In the genomic region with DNA sequence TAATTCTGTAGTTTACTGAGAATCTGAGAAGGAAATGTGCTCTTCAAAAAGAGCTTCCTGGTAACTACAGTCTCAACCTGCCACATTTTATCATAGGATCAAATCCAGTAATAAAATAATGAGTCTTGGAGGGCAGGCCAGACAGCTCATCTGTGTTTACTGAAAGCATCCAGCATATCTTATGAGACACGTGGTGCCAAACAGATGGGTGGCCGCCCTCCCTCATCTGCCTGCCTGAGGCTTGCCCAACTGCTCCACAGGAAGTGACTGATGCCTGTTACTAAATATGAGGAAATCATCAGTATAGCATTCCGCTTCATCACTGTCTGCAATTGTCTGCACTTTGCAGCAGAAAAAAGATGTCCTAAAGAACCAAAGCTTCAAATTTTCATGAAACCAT, we compare ENCODE assay signal across 8 cellular contexts. TPM values are rescaled to one million over a fixed set of nuclear protein-coding genes. Genes with fewer than 3 reads are reported as not detected.
A peak's percentile ranks its signal among the peaks of the same experiment; 100 is the strongest.
DNase-seq lines count a peak whose midpoint lies in the region; ATAC-seq, FAIRE-seq and TF ChIP-seq lines count a peak whose summit lies in the region.

No MANE protein-coding gene starts in this region.

- TF ChIP-seq POLR2A in A549 (IDR thresholded peaks at IDR 0.05; ENCODE audit: low read length): no peak

- no peaks in the 10 kb centered on the region for H3K27me3 ChIP-seq in smooth muscle cell (ENCODE audit: low read depth)

- 8% methylated on average over 3 of the region's 3 CpGs for WGBS in A549 (ENCODE audit: missing lambda C conversion rate)
- WGBS in smooth muscle cell (ENCODE audit: low lambda C conversion rate): 21% methylated on average over 3 of the region's 3 CpGs

- peak overlapping the region; percentile 43 to 68; a peak in 5 of 6 replicates for H3K27ac ChIP-seq in A549
- peak overlapping the region; percentile 90 for H3K27ac ChIP-seq in smooth muscle cell (ENCODE audit: low read depth)

- peak in 1 of 2 experiments; percentile 22; a peak in 1 of 5 replicates for TF ChIP-seq EP300 in A549 (IDR thresholded peaks at IDR 0.05)

- H3K36me3 Mint-ChIP-seq in activated naive CD4-positive, alpha-beta T cell treated with anti-CD3 and anti-CD28 coated beads, Interleukin-2, amount 10 ng/mL, durations not matched to agents 7 days and 5 days: peaks cover 58% of the 10 kb centered on the region

- POLR2A ChIA-PET in A549 (lab: Yijun Ruan, JAX): interaction anchor here (1.2 to 1.4 kb wide), 4 partner anchors 14 to 97 kb away, joined by 9 to 20 read pairs (median 14); partner anchors contain the start of genes DHRS7, PCNX4 and PPM1A

- no peaks in the 10 kb centered on the region for H3K9me3 Mint-ChIP-seq in activated naive CD4-positive, alpha-beta T cell treated with anti-CD3 and anti-CD28 coated beads, Interleukin-2, amount 10 ng/mL, durations not matched to agents 7 days and 5 days

- H3K36me3 ChIP-seq in smooth muscle cell (ENCODE audit: low read depth): no peaks in the 10 kb centered on the region

- H4K20me1 ChIP-seq in smooth muscle cell (ENCODE audit: low read depth): peaks cover 1% of the 10 kb centered on the region

- peaks cover 36% of the 10 kb centered on the region for H3K4me1 Mint-ChIP-seq in activated naive CD4-positive, alpha-beta T cell treated with anti-CD3 and anti-CD28 coated beads, Interleukin-2, amount 10 ng/mL, durations not matched to agents 7 days and 5 days

- ATAC-seq in A549: peak; percentile 97 to 100
- peak; percentile 84 for ATAC-seq in GM19043 (IDR thresholded peaks at IDR 0.05; ENCODE audit: low read depth, unreplicated experiment)
- ATAC-seq in HG03565 (IDR thresholded peaks at IDR 0.05; ENCODE audit: unreplicated experiment): peak; percentile 75
- ATAC-seq in SK-N-SH treated with all-trans-retinoic acid at 6 μM for 48 hours: peak; percentile 100
- peak; percentile 83 for ATAC-seq in Right ventricle myocardium superior (ENCODE audit: poor library complexity)

- H3F3A ChIP-seq in smooth muscle cell (ENCODE audit: low read depth): peaks cover 6% of the 10 kb centered on the region

- H3K9ac ChIP-seq in smooth muscle cell (ENCODE audit: low read depth): peak overlapping the region; percentile 63

- peak overlapping the region; percentile 41 for H3K4me2 ChIP-seq in A549
- peak overlapping the region; percentile 48 for H3K4me2 ChIP-seq in smooth muscle cell

- H3K27ac Mint-ChIP-seq in activated naive CD4-positive, alpha-beta T cell treated with anti-CD3 and anti-CD28 coated beads, Interleukin-2, amount 10 ng/mL, durations not matched to agents 7 days and 5 days: peak overlapping the region; percentile 85

- no peak for TF ChIP-seq RAD21 in A549 (conservative IDR thresholded peaks at IDR 0.05 in 1 of 2, IDR thresholded peaks at IDR 0.05 in 1 of 2)

- no peak overlapping the region for H2AFZ ChIP-seq in smooth muscle cell (ENCODE audit: low read depth)

- H3K9me3 ChIP-seq in A549 (no peaks in the 10 kb centered on the region), smooth muscle cell (replicated peaks; ENCODE audit: low read depth) (no peaks in the 10 kb centered on the region)

- peak; percentile 51 to 85 for DNase-seq in A549 (ENCODE audit: low read depth in 1 of 2, low spot score in 1 of 2)
- DNase-seq in activated naive CD4-positive, alpha-beta T cell treated with anti-CD3 and anti-CD28 coated beads, Interleukin-2, amount 10 ng/mL, durations not matched to agents 7 days and 5 days: peak; percentile 72
- DNase-seq in Right ventricle myocardium superior: peak; percentile 87
- DNase-seq in smooth muscle cell (lab: John Stamatoyannopoulos, UW; ENCODE audit: unreplicated experiment): peak; percentile 10
- no peak for DNase-seq in RPMI8226

- no peak overlapping the region for H3K4me3 ChIP-seq in A549
- no peak overlapping the region for H3K4me3 ChIP-seq in smooth muscle cell

- intact Hi-C loops in Right ventricle myocardium superior (cut with DNase I): no loop called here

- H3K27me3 Mint-ChIP-seq in activated naive CD4-positive, alpha-beta T cell treated with anti-CD3 and anti-CD28 coated beads, Interleukin-2, amount 10 ng/mL, durations not matched to agents 7 days and 5 days: no peaks in the 10 kb centered on the region

- H3K4me3 Mint-ChIP-seq in activated naive CD4-positive, alpha-beta T cell treated with anti-CD3 and anti-CD28 coated beads, Interleukin-2, amount 10 ng/mL, durations not matched to agents 7 days and 5 days: no peak overlapping the region

- H3K4me1 ChIP-seq in A549 (peaks cover 17% of the 10 kb centered on the region), smooth muscle cell (ENCODE audit: low read depth) (peaks cover 12% of the 10 kb centered on the region)

- TF ChIP-seq CTCF in A549 (IDR thresholded peaks at IDR 0.05) (no peak), smooth muscle cell (IDR thresholded peaks at IDR 0.05; ENCODE audit: borderline replicate concordance, insufficient read depth, poor library complexity, severe bottlenecking) (no peak)

- FAIRE-seq in A549 (lab: Jason Lieb, UNC): no peak

- CTCF ChIA-PET in A549 (lab: Yijun Ruan, JAX): interaction anchor here (0.9 to 2.9 kb wide), 7 partner anchors 12 to 87 kb away, joined by 3 to 12 read pairs (median 4); partner anchors contain the start of gene DHRS7
- CTCF ChIA-PET in activated naive CD4-positive, alpha-beta T cell treated with anti-CD3 and anti-CD28 coated beads, Interleukin-2, amount 10 ng/mL, durations not matched to agents 7 days and 5 days (lab: Charles Lee): interaction anchor here (0.9 to 1.1 kb wide), 2 partner anchors 13 to 88 kb away, joined by 3 to 4 read pairs; partner anchors contain the start of gene DHRS7

- peaks cover 4% of the 10 kb centered on the region for H3K79me2 ChIP-seq in smooth muscle cell (ENCODE audit: low read depth)

TF ChIP-seq in A549, 52 proteins besides CTCF, POLR2A, EP300 and RAD21 (continues in another document):
- TF ChIP-seq FOSL2 (IDR thresholded peaks at IDR 0.05) (no peak), FOSL2 (CRISPR knock-in tag; IDR thresholded peaks at IDR 0.05) (peak; percentile 75), JUN (IDR thresholded peaks at IDR 0.05) (0 out of 5 replicates have a peak, but pooled peaks of 1 of the 2 experiments have one; percentile 18), SMC3 (IDR thresholded peaks at IDR 0.05) (no peak), ELK1 (IDR thresholded peaks at IDR 0.05; ENCODE audit: low read depth, low read length) (no peak), TP53 (CRISPR knock-in tag; IDR thresholded peaks at IDR 0.05) (no peak), MAFK (IDR thresholded peaks at IDR 0.05; ENCODE audit: partially characterized antibody) (peak; percentile 26), CEBPB (IDR thresholded peaks at IDR 0.05) (peak; percentile 78 to 87)
- TF ChIP-seq, protein P1, sequence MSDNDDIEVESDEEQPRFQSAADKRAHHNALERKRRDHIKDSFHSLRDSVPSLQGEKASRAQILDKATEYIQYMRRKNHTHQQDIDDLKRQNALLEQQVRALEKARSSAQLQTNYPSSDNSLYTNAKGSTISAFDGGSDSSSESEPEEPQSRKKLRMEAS (IDR thresholded peaks at IDR 0.05): peak; percentile 69

TF ChIP-seq in SK-N-SH treated with all-trans-retinoic acid at 6 μM for 48 hours, 23 proteins besides CTCF, POLR2A, EP300 and RAD21:
- TF ChIP-seq TCF4 (CRISPR knock-in tag; IDR thresholded peaks at IDR 0.05; ENCODE audit: borderline replicate concordance) (peak; percentile 79; the same call in 1 of the 2 replicates), GLIS3 (CRISPR knock-in tag; IDR thresholded peaks at IDR 0.05) (no peak), ISL1 (CRISPR knock-in tag; IDR thresholded peaks at IDR 0.05) (peak; percentile 33; the same call in 1 of the 2 replicates)
- TF ChIP-seq, protein P2, sequence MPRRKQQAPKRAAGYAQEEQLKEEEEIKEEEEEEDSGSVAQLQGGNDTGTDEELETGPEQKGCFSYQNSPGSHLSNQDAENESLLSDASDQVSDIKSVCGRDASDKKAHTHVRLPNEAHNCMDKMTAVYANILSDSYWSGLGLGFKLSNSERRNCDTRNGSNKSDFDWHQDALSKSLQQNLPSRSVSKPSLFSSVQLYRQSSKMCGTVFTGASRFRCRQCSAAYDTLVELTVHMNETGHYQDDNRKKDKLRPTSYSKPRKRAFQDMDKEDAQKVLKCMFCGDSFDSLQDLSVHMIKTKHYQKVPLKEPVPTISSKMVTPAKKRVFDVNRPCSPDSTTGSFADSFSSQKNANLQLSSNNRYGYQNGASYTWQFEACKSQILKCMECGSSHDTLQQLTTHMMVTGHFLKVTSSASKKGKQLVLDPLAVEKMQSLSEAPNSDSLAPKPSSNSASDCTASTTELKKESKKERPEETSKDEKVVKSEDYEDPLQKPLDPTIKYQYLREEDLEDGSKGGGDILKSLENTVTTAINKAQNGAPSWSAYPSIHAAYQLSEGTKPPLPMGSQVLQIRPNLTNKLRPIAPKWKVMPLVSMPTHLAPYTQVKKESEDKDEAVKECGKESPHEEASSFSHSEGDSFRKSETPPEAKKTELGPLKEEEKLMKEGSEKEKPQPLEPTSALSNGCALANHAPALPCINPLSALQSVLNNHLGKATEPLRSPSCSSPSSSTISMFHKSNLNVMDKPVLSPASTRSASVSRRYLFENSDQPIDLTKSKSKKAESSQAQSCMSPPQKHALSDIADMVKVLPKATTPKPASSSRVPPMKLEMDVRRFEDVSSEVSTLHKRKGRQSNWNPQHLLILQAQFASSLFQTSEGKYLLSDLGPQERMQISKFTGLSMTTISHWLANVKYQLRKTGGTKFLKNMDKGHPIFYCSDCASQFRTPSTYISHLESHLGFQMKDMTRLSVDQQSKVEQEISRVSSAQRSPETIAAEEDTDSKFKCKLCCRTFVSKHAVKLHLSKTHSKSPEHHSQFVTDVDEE (CRISPR knock-in tag; IDR thresholded peaks at IDR 0.05): 0 out of 2 replicates have a peak, but pooled peaks have one; percentile 47

RNA-seq across cellular contexts. Expression of gene DHRS7, which starts 13.5 kb away (rescaled TPM):
- polyA plus RNA-seq in A549 (2011; rRNA removed): 74.4 and 97.5 TPM in 2 replicates
- polyA plus RNA-seq in A549 (2012; cell fraction: cytosol; rRNA removed): 63.0 and 76.2 TPM in 2 replicates
- 54.3 and 55.2 TPM in 2 replicates for polyA plus RNA-seq in A549 (2012; cell fraction: nucleus; rRNA removed)
- polyA plus RNA-seq in A549 (2017; fragmentation: RNase III; extraction: RNeasy Plus Mini Kit Qiagen cat#74134 plus additional on column Dnase treatment): 69.2 to 79.1 TPM (median 75.4 TPM) in 3 replicates
- 14.1 and 16.4 TPM in 2 replicates for polyA minus RNA-seq in A549 (2011; rRNA and poly(A)+ RNA removed)
- 34.4 TPM for total RNA-seq in Right ventricle myocardium superior
- total RNA-seq in smooth muscle cell: 64.7 and 88.6 TPM in 2 replicates
- 74.8 and 91.0 TPM in 2 replicates for polyA plus RNA-seq in smooth muscle cell

RNA-seq across cellular contexts. Expression of gene PCNX4, which starts 60.0 kb away (rescaled TPM):
- polyA plus RNA-seq in A549 (2011; rRNA removed) (51.0 and 94.5 TPM in 2 replicates), A549 (2017; fragmentation: RNase III; extraction: RNeasy Plus Mini Kit Qiagen cat#74134 plus additional on column Dnase treatment) (24.2 to 26.0 TPM (median 24.4 TPM) in 3 replicates), smooth muscle cell (24.1 and 28.2 TPM in 2 replicates)
- 10.8 and 11.2 TPM in 2 replicates for polyA plus RNA-seq in A549 (2012; cell fraction: cytosol; rRNA removed)
- polyA plus RNA-seq in A549 (2012; cell fraction: nucleus; rRNA removed): 23.3 and 23.9 TPM in 2 replicates
- 75.6 and 85.2 TPM in 2 replicates for polyA minus RNA-seq in A549 (2011; rRNA and poly(A)+ RNA removed)
- total RNA-seq in Right ventricle myocardium superior (18.6 TPM), smooth muscle cell (67.9 and 93.9 TPM in 2 replicates)
